ENCODE assay signal across 10 cellular contexts in genomic region chr17:1182831-1183578, GRCh38. TPM values are rescaled to one million over a fixed set of nuclear protein-coding genes. Genes with fewer than 3 reads are reported as not detected.
DNase-seq lines count a peak whose midpoint lies in the region; ATAC-seq and TF ChIP-seq lines count a peak whose summit lies in the region.
"Had no signal": no experiment of that assay in that cellular context is flagged by ENCODE, and none has a peak within 500 bp of the region (broad histone marks: within the 10 kb centered on the region; RNA-seq: fewer than 3 reads in every experiment).

No MANE protein-coding gene starts in this region.

- intact Hi-C loops in activated CD8-positive, alpha-beta T cell treated with anti-CD3 and anti-CD28 coated beads for 36 hours (cut with micrococcal nuclease), result no loop called here

- no peak for TF ChIP-seq CTCF in activated CD8-positive, alpha-beta T cell treated with anti-CD3 and anti-CD28 coated beads for 36 hours (IDR thresholded peaks at IDR 0.05)

- peak overlapping the region; percentile 52 for H3K27ac Mint-ChIP-seq in activated CD8-positive, alpha-beta T cell treated with anti-CD3 and anti-CD28 coated beads for 36 hours
- H3K27ac Mint-ChIP-seq in activated CD4-positive, alpha-beta memory T cell treated with anti-CD3 and anti-CD28 coated beads, Interleukin-2, amount 10 ng/mL, durations not matched to agents 7 days and 5 days, result no peak overlapping the region

- H3K4me1 Mint-ChIP-seq in activated CD8-positive, alpha-beta T cell treated with anti-CD3 and anti-CD28 coated beads for 36 hours (ENCODE audit: low read depth), result peaks cover 17% of the 10 kb centered on the region
- H3K4me1 Mint-ChIP-seq in activated CD4-positive, alpha-beta memory T cell treated with anti-CD3 and anti-CD28 coated beads, Interleukin-2, amount 10 ng/mL, durations not matched to agents 7 days and 5 days, result peaks cover 10% of the 10 kb centered on the region

- H3K36me3 Mint-ChIP-seq in activated CD8-positive, alpha-beta T cell treated with anti-CD3 and anti-CD28 coated beads for 36 hours (ENCODE audit: low read depth), result no peaks in the 10 kb centered on the region
- no peaks in the 10 kb centered on the region for H3K36me3 Mint-ChIP-seq in activated CD4-positive, alpha-beta memory T cell treated with anti-CD3 and anti-CD28 coated beads, Interleukin-2, amount 10 ng/mL, durations not matched to agents 7 days and 5 days (ENCODE audit: low read depth)

- DNase-seq in activated CD8-positive, alpha-beta T cell treated with anti-CD3 and anti-CD28 coated beads for 36 hours, result no peak
- DNase-seq in retina, result peak; percentile 86
- no peak for DNase-seq in activated CD4-positive, alpha-beta memory T cell treated with anti-CD3 and anti-CD28 coated beads, Interleukin-2, amount 10 ng/mL, durations not matched to agents 7 days and 5 days
- DNase-seq in NCI-H1436 treated with DMSO at 0.1 percent for 48 hours (lab: John Stamatoyannopoulos, UW), result no peak
- no peak for DNase-seq in NCI-H1105 (lab: John Stamatoyannopoulos, UW)
- DNase-seq: activated naive CD4-positive, alpha-beta T cell treated with anti-CD3 and anti-CD28 coated beads, Interleukin-2, amount 50 U/mL, for 16 hours; hypothalamus; OCI-M1 had no signal

- ATAC-seq in GM18517 (IDR thresholded peaks at IDR 0.05; ENCODE audit: unreplicated experiment), result peak; percentile 2
- peak; percentile 3 for ATAC-seq in HG02798 (IDR thresholded peaks at IDR 0.05; ENCODE audit: poor library complexity, unreplicated experiment)
- ATAC-seq in activated CD8-positive, alpha-beta T cell treated with anti-CD3 and anti-CD28 coated beads for 36 hours, result no peak

- peaks cover 2% of the 10 kb centered on the region for H3K27me3 Mint-ChIP-seq in activated CD8-positive, alpha-beta T cell treated with anti-CD3 and anti-CD28 coated beads for 36 hours
- H3K27me3 Mint-ChIP-seq in activated CD4-positive, alpha-beta memory T cell treated with anti-CD3 and anti-CD28 coated beads, Interleukin-2, amount 10 ng/mL, durations not matched to agents 7 days and 5 days, result peaks cover 9% of the 10 kb centered on the region

- CTCF ChIA-PET in activated CD8-positive, alpha-beta T cell treated with anti-CD3 and anti-CD28 coated beads for 36 hours (lab: Charles Lee), result interaction anchor here (9.7 kb wide), 1 partner anchor 60 kb away, joined by 142 read pairs; no protein-coding TSS in a partner anchor
- CTCF ChIA-PET in activated CD4-positive, alpha-beta memory T cell treated with anti-CD3 and anti-CD28 coated beads, Interleukin-2, amount 10 ng/mL, durations not matched to agents 7 days and 5 days (lab: Charles Lee), result no interaction called here

- H3K4me3 Mint-ChIP-seq in activated CD8-positive, alpha-beta T cell treated with anti-CD3 and anti-CD28 coated beads for 36 hours, result no peak overlapping the region
- no peak overlapping the region for H3K4me3 Mint-ChIP-seq in activated CD4-positive, alpha-beta memory T cell treated with anti-CD3 and anti-CD28 coated beads, Interleukin-2, amount 10 ng/mL, durations not matched to agents 7 days and 5 days

- POLR2A ChIA-PET in activated CD8-positive, alpha-beta T cell treated with anti-CD3 and anti-CD28 coated beads for 36 hours (lab: Charles Lee), result interaction anchor here (2.1 kb wide), 1 partner anchor 15 kb away, joined by 6 read pairs; no protein-coding TSS in a partner anchor
- POLR2A ChIA-PET in activated CD4-positive, alpha-beta memory T cell treated with anti-CD3 and anti-CD28 coated beads, Interleukin-2, amount 10 ng/mL, durations not matched to agents 7 days and 5 days (lab: Charles Lee), result no interaction called here

- no peaks in the 10 kb centered on the region for H3K9me3 Mint-ChIP-seq in activated CD8-positive, alpha-beta T cell treated with anti-CD3 and anti-CD28 coated beads for 36 hours
- no peaks in the 10 kb centered on the region for H3K9me3 Mint-ChIP-seq in activated CD4-positive, alpha-beta memory T cell treated with anti-CD3 and anti-CD28 coated beads, Interleukin-2, amount 10 ng/mL, durations not matched to agents 7 days and 5 days

RNA-seq across cellular contexts. Expression of gene ABR, which starts 3.2 kb away (rescaled TPM):
- 10 to 100 TPM; 44.4 to 46.6 TPM for total RNA-seq in activated CD8-positive, alpha-beta T cell treated with anti-CD3 and anti-CD28 coated beads for 36 hours
- 100 to 1,000 TPM; 144 to 145 TPM for total RNA-seq in activated CD4-positive, alpha-beta memory T cell treated with anti-CD3 and anti-CD28 coated beads, Interleukin-2, amount 10 ng/mL, durations not matched to agents 7 days and 5 days
